Comparison of ENCODE assay signal across 1 cellular context in genomic region chr2:207734636-207735512, GRCh38.
TF ChIP-seq lines count a peak whose summit lies in the region.

No MANE protein-coding gene starts in this region.

TF ChIP-seq in WTC11, 78 proteins besides CTCF, POLR2A, EP300 and RAD21 (continued from another document):
- no peak for TF ChIP-seq E2F1 (CRISPR knock-in tag; IDR thresholded peaks at IDR 0.05)
